16 cellular contexts compared by ENCODE assay signal in genomic region chr11:117228091-117228490, GRCh38. TPM values are rescaled to one million over a fixed set of nuclear protein-coding genes. Genes with fewer than 3 reads are reported as not detected.
DNase-seq lines count a peak whose midpoint lies in the region; ATAC-seq and TF ChIP-seq lines count a peak whose summit lies in the region.
"Had no signal": no experiment of that assay in that cellular context is flagged by ENCODE, and none has a peak within 500 bp of the region (broad histone marks: within the 10 kb centered on the region; RNA-seq: fewer than 3 reads in every experiment).

No MANE protein-coding gene starts in this region.

- ATAC-seq in CD4-positive, CD25-positive, alpha-beta regulatory T cell (ENCODE audit: low read depth in 2 of 2): no peak
- no peak for ATAC-seq in CD8-positive, alpha-beta T cell
- ATAC-seq in HG03469 (IDR thresholded peaks at IDR 0.05; ENCODE audit: unreplicated experiment) (no peak), HG02798 (IDR thresholded peaks at IDR 0.05; ENCODE audit: poor library complexity, unreplicated experiment) (no peak)

- H3K36me3 ChIP-seq in CD4-positive, CD25-positive, alpha-beta regulatory T cell (ENCODE audit: control insufficient read depth, insufficient read depth, low read length): peaks cover 66% of the 10 kb centered on the region
- H3K36me3 ChIP-seq in CD8-positive, alpha-beta T cell (ENCODE audit: insufficient read depth, low read length): peaks cover 51% of the 10 kb centered on the region
- peaks cover 46% of the 10 kb centered on the region for H3K36me3 ChIP-seq in BE2C

- POLR2A ChIA-PET in CD8-positive, alpha-beta T cell (lab: Charles Lee): no interaction called here

- H3K9me3 Mint-ChIP-seq in CD4-positive, CD25-positive, alpha-beta regulatory T cell: no peaks in the 10 kb centered on the region
- H3K9me3 Mint-ChIP-seq in CD8-positive, alpha-beta T cell: no peaks in the 10 kb centered on the region
- H3K9me3 Mint-ChIP-seq in activated naive CD8-positive, alpha-beta T cell (ENCODE audit: low read depth): no peaks in the 10 kb centered on the region
- no peaks in the 10 kb centered on the region for H3K9me3 Mint-ChIP-seq in nephron

- no peak for DNase-seq in CD4-positive, CD25-positive, alpha-beta regulatory T cell
- DNase-seq in CD8-positive, alpha-beta T cell: no peak
- DNase-seq in BE2C: no peak
- DNase-seq: activated CD4-positive, CD25-positive, alpha-beta regulatory T cell; activated CD8-positive, alpha-beta memory T cell treated with anti-CD3 and anti-CD28 coated beads, Interleukin-2, amount 50 U/mL, for 4 hours; AML-193; kidney glomerular epithelial cell; mesendoderm; NCI-H1694; NCI-H748 treated with DMSO at 0.1 percent for 48 hours; Right ventricle myocardium superior had no signal

- H3K4me1 ChIP-seq in CD4-positive, CD25-positive, alpha-beta regulatory T cell (ENCODE audit: control insufficient read depth, insufficient read depth, low read length, poor library complexity, severe bottlenecking): peaks cover 38% of the 10 kb centered on the region
- H3K4me1 ChIP-seq in CD8-positive, alpha-beta T cell (ENCODE audit: insufficient read depth, low read length): peaks cover 29% of the 10 kb centered on the region
- no peaks in the 10 kb centered on the region for H3K4me1 ChIP-seq in BE2C

- intact Hi-C loops in CD8-positive, alpha-beta T cell (cut with DNase I, micrococcal nuclease): loop anchor here in 1 of 2 experiments (5.0 kb wide), 1 partner anchor 496 kb away; no protein-coding TSS in a partner anchor

- no peaks in the 10 kb centered on the region for H3K27me3 ChIP-seq in CD4-positive, CD25-positive, alpha-beta regulatory T cell (ENCODE audit: control insufficient read depth, insufficient read depth, low read length)
- H3K27me3 ChIP-seq in CD8-positive, alpha-beta T cell (ENCODE audit: insufficient read depth, low read length): no peaks in the 10 kb centered on the region
- no peaks in the 10 kb centered on the region for H3K27me3 ChIP-seq in BE2C
- H3K27me3 ChIP-seq: cardiac muscle cell had no signal

- H3K27me3 Mint-ChIP-seq in CD4-positive, CD25-positive, alpha-beta regulatory T cell: no peaks in the 10 kb centered on the region
- no peaks in the 10 kb centered on the region for H3K27me3 Mint-ChIP-seq in CD8-positive, alpha-beta T cell (ENCODE audit: low read depth)
- no peaks in the 10 kb centered on the region for H3K27me3 Mint-ChIP-seq in activated naive CD8-positive, alpha-beta T cell
- H3K27me3 Mint-ChIP-seq in nephron (ENCODE audit: low read depth): no peaks in the 10 kb centered on the region

- H3K4me3 Mint-ChIP-seq in CD4-positive, CD25-positive, alpha-beta regulatory T cell: peak overlapping the region; percentile 15 to 72 (median 68)
- H3K4me3 Mint-ChIP-seq in CD8-positive, alpha-beta T cell: peak overlapping the region; percentile 35
- H3K4me3 Mint-ChIP-seq in activated naive CD8-positive, alpha-beta T cell: peak overlapping the region; percentile 57
- H3K4me3 Mint-ChIP-seq in nephron: peak overlapping the region; percentile 26 to 76 (median 56)

- H3K4me3 ChIP-seq in CD4-positive, CD25-positive, alpha-beta regulatory T cell (ENCODE audit: low read depth, low read length): no peak overlapping the region
- no peak overlapping the region for H3K4me3 ChIP-seq in CD8-positive, alpha-beta T cell (ENCODE audit: low read depth, low read length)
- H3K4me3 ChIP-seq in BE2C (ENCODE audit: low read depth, low read length): no peak overlapping the region
- H3K4me3 ChIP-seq: cardiac muscle cell had no signal

- no peaks in the 10 kb centered on the region for H3K9me3 ChIP-seq in CD4-positive, CD25-positive, alpha-beta regulatory T cell (ENCODE audit: control insufficient read depth in 2 of 2, low read length in 2 of 2)
- H3K9me3 ChIP-seq in CD8-positive, alpha-beta T cell (ENCODE audit: low read length): no peaks in the 10 kb centered on the region
- no peaks in the 10 kb centered on the region for H3K9me3 ChIP-seq in BE2C

- CTCF ChIA-PET in CD8-positive, alpha-beta T cell (lab: Charles Lee): interaction anchor here (0.7 to 7.5 kb wide), 7 partner anchors 12 to 437 kb away, joined by 3 to 61 read pairs (median 8); partner anchors contain the start of genes APOA5 and SIDT2

- H3K36me3 Mint-ChIP-seq in CD4-positive, CD25-positive, alpha-beta regulatory T cell: peaks cover 31% of the 10 kb centered on the region
- peaks cover 81% of the 10 kb centered on the region for H3K36me3 Mint-ChIP-seq in CD8-positive, alpha-beta T cell
- H3K36me3 Mint-ChIP-seq in activated naive CD8-positive, alpha-beta T cell: peaks cover 5% of the 10 kb centered on the region
- H3K36me3 Mint-ChIP-seq in nephron (ENCODE audit: low read depth): peaks cover 18% of the 10 kb centered on the region

- peak overlapping the region; percentile 60 to 75 (median 66) for H3K27ac Mint-ChIP-seq in CD4-positive, CD25-positive, alpha-beta regulatory T cell
- no peak overlapping the region for H3K27ac Mint-ChIP-seq in CD8-positive, alpha-beta T cell
- peak overlapping the region; percentile 99 for H3K27ac Mint-ChIP-seq in activated naive CD8-positive, alpha-beta T cell
- no peak overlapping the region for H3K27ac Mint-ChIP-seq in nephron

- no peak overlapping the region for H3K27ac ChIP-seq in CD4-positive, CD25-positive, alpha-beta regulatory T cell (ENCODE audit: insufficient read depth, low read length, poor library complexity, severe bottlenecking)
- H3K27ac ChIP-seq in CD8-positive, alpha-beta T cell (ENCODE audit: low read depth, low read length): no peak overlapping the region
- H3K27ac ChIP-seq: cardiac muscle cell had no signal

- no peak for TF ChIP-seq CTCF in CD8-positive, alpha-beta T cell (IDR thresholded peaks at IDR 0.05)
- TF ChIP-seq CTCF in nephron (IDR thresholded peaks at IDR 0.05; ENCODE audit: unreplicated experiment in 3 of 3) (no peak), BE2C (IDR thresholded peaks at IDR 0.05; ENCODE audit: low read depth, low read length) (no peak)

- peaks cover 0 to 57% (median 36%) of the 10 kb centered on the region in 4 donors for H3K4me1 Mint-ChIP-seq in CD4-positive, CD25-positive, alpha-beta regulatory T cell
- peaks cover 42% of the 10 kb centered on the region for H3K4me1 Mint-ChIP-seq in CD8-positive, alpha-beta T cell (ENCODE audit: low read depth)
- peaks cover 29% of the 10 kb centered on the region for H3K4me1 Mint-ChIP-seq in activated naive CD8-positive, alpha-beta T cell (ENCODE audit: low read depth)
- peaks cover 45% of the 10 kb centered on the region for H3K4me1 Mint-ChIP-seq in nephron

RNA-seq across cellular contexts. Expression of gene PCSK7, which starts 3.8 kb away (rescaled TPM):
- 478 TPM for total RNA-seq in CD4-positive, CD25-positive, alpha-beta regulatory T cell
- 10 to 100 TPM; 55.0 to 76.1 (median 63.4) TPM for polyA plus RNA-seq in CD4-positive, CD25-positive, alpha-beta regulatory T cell
- 100 to 1,000 TPM; 208 to 218 TPM for total RNA-seq in CD8-positive, alpha-beta T cell
- polyA plus RNA-seq in BE2C (2012; ENCODE audit: insufficient read depth, insufficient read length, low read depth): 68.1 TPM

RNA-seq across cellular contexts. Expression of gene RNF214, which starts 4.4 kb away (rescaled TPM):
- total RNA-seq in CD4-positive, CD25-positive, alpha-beta regulatory T cell: 54.6 TPM
- polyA plus RNA-seq in CD4-positive, CD25-positive, alpha-beta regulatory T cell: 10 to 100 TPM; 51.0 to 69.6 (median 55.7) TPM
- 10 to 100 TPM; 10.8 to 11.7 TPM for total RNA-seq in CD8-positive, alpha-beta T cell
- polyA plus RNA-seq in BE2C (2012; ENCODE audit: insufficient read depth, insufficient read length, low read depth): 63.5 TPM

RNA-seq across cellular contexts. Expression of gene TAGLN, which starts 28.9 kb away (rescaled TPM):
- total RNA-seq in CD4-positive, CD25-positive, alpha-beta regulatory T cell: 11.7 TPM
- polyA plus RNA-seq in CD4-positive, CD25-positive, alpha-beta regulatory T cell: 1 to 10 TPM in 1 of 4 donors, under 1 TPM in 3; 0.25 to 1.3 (median 0.64) TPM
- total RNA-seq in CD8-positive, alpha-beta T cell: 1 to 10 TPM; 9.4 to 9.8 TPM
- polyA plus RNA-seq in BE2C (2012; ENCODE audit: insufficient read depth, insufficient read length, low read depth): 10.2 TPM

RNA-seq across cellular contexts. Expression of gene SIDT2, which starts 49.5 kb away (rescaled TPM):
- total RNA-seq in CD4-positive, CD25-positive, alpha-beta regulatory T cell: 129 TPM
- 1 to 10 TPM; 2.5 to 5.9 (median 4.6) TPM for polyA plus RNA-seq in CD4-positive, CD25-positive, alpha-beta regulatory T cell
- total RNA-seq in CD8-positive, alpha-beta T cell: 100 to 1,000 TPM; 133 to 134 TPM
- 36.0 TPM for polyA plus RNA-seq in BE2C (2012; ENCODE audit: insufficient read depth, insufficient read length, low read depth)

Comparison
In these comparisons a context has a peak if more than half of its experiments do, and no peak if none do; other contexts are left out.
1. H3K27ac Mint-ChIP-seq: peak in CD4-positive, CD25-positive, alpha-beta regulatory T cell (3 of 3) and activated naive CD8-positive, alpha-beta T cell (single experiment); none in CD8-positive, alpha-beta T cell (single experiment) and nephron (0 of 3).
2. Peak in every context shown above with its lines, with median percentiles within 50 percentile points of each other: H3K4me3 Mint-ChIP-seq.